20 cellular contexts compared by ENCODE assay signal in the genomic region with DNA sequence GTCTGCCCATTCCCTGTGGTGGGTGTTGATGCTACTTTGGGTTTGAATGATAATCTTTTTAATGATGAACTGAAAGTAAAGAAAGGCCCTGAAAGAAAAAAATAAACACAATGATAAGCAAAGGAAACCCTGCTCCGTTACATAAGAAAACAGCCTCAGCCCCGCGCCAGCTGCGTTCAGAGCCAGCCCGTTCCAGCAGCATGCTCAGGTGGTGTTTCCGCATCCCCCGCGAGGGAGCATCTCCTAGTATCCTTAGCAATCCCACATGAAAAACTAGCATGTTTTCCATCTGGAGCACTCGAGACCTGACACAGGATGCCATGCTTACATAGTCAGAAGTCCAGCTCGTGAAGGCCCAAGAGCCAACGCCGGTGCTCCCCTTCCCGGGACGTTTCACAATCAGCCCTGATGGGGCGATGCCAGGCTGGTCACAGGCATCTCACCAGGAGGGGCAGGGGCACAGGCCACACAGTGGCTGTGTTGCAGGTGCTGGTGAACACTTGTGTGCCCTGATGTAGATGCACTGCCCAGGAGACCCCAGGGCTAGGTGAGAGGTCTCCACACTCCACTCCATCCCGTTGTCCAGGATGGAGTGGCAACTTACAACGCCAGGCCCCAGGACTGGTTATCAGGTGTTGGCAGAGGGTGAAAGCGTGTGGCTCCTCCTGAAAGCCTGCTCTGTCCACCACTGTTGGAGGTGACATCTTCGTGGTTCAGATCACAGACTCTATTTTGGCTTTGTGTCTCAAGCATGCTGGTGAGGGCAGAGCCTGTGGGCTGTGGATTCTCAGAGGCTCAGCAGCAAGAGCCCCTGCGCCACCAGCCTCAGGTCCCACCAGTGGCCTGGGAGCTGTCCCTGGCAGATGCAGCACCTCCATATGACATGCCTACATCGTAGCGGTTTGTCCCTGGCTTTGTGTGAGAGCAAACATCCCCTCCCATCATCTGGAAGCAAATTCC.
"Had no signal": no experiment of that assay in that cellular context is flagged by ENCODE, and none has a peak within 500 bp of the region (broad histone marks: within the 10 kb centered on the region; RNA-seq: fewer than 3 reads in every experiment).

No MANE protein-coding gene starts in this region.

- H3K4me3 ChIP-seq: dorsolateral prefrontal cortex, left lung, pancreas, tibial artery had no signal

- H3K27me3 ChIP-seq: foreskin keratinocyte, left lung, pancreas had no signal

- H3K4me1 ChIP-seq: foreskin keratinocyte, left lung, pancreas, tibial artery had no signal

- H3K27ac Mint-ChIP-seq: activated CD4-positive, alpha-beta memory T cell treated with anti-CD3 and anti-CD28 coated beads, Interleukin-2, amount 10 ng/mL, durations not matched to agents 7 days and 5 days; activated naive CD8-positive, alpha-beta T cell; activated T-helper 1 cell treated with anti-CD3 and anti-CD28 coated beads, Interleukin-12 subunit alpha, Interleukin-12 subunit beta, Interleukin-2, Interleukin-4 antibody, amounts not matched to agents 30 ng/mL and 10 ng/mL and 1 ng/mL, durations not matched to agents 14 hours and 24 hours and 36 hours; memory B cell; naive thymus-derived CD8-positive, alpha-beta T cell; T-cell; WTC11 had no signal

- H3K9me3 ChIP-seq: pancreas, SK-N-SH, tibial artery had no signal

- H3K9ac ChIP-seq: SK-N-SH had no signal

- H3K4me3 Mint-ChIP-seq: activated CD4-positive, alpha-beta memory T cell treated with anti-CD3 and anti-CD28 coated beads, Interleukin-2, amount 10 ng/mL, durations not matched to agents 7 days and 5 days; activated naive CD8-positive, alpha-beta T cell; activated T-helper 1 cell treated with anti-CD3 and anti-CD28 coated beads, Interleukin-12 subunit alpha, Interleukin-12 subunit beta, Interleukin-2, Interleukin-4 antibody, amounts not matched to agents 30 ng/mL and 10 ng/mL and 1 ng/mL, durations not matched to agents 14 hours and 24 hours and 36 hours; memory B cell; naive thymus-derived CD8-positive, alpha-beta T cell; T-cell; WTC11 had no signal

- H3K36me3 Mint-ChIP-seq: activated naive CD8-positive, alpha-beta T cell; memory B cell; naive thymus-derived CD8-positive, alpha-beta T cell; T-cell; WTC11 had no signal

- H3K4me1 Mint-ChIP-seq: activated CD4-positive, alpha-beta memory T cell treated with anti-CD3 and anti-CD28 coated beads, Interleukin-2, amount 10 ng/mL, durations not matched to agents 7 days and 5 days; memory B cell; T-cell; WTC11 had no signal

- ATAC-seq: foreskin keratinocyte; left lung; naive thymus-derived CD8-positive, alpha-beta T cell; pancreas; T-cell; WTC11 had no signal

- H3K27ac ChIP-seq: dorsolateral prefrontal cortex, foreskin keratinocyte, left lung, pancreas, tibial artery had no signal

- DNase-seq: activated CD4-positive, alpha-beta memory T cell treated with anti-CD3 and anti-CD28 coated beads, Interleukin-2, amount 10 ng/mL, durations not matched to agents 7 days and 5 days; activated CD4-positive, alpha-beta T cell treated with anti-CD3 and anti-CD28 coated beads for 4 hours; activated gamma-delta T cell treated with Interleukin-2 at 50 U/mL for 16 hours; foreskin keratinocyte; hippocampal formation; left lung; naive thymus-derived CD8-positive, alpha-beta T cell; pancreas; SK-N-SH; stimulated activated CD4-positive, alpha-beta T cell treated with anti-CD3 and anti-CD28 coated beads, Interleukin-12 subunit alpha, Interleukin-12 subunit beta, amount 100 ng/mL, for 4 hours; stimulated activated CD4-positive, alpha-beta T cell treated with anti-CD3 and anti-CD28 coated beads, Interleukin-1b, Interleukin-23, amount 100 ng/mL, for 48 hours; stimulated activated naive CD4-positive, alpha-beta T cell treated with Interleukin-2 at 50 U/mL for 16 hours; substantia nigra had no signal

- H3K27me3 Mint-ChIP-seq: activated CD4-positive, alpha-beta memory T cell treated with anti-CD3 and anti-CD28 coated beads, Interleukin-2, amount 10 ng/mL, durations not matched to agents 7 days and 5 days; memory B cell had no signal

- H3K36me3 ChIP-seq: left lung, pancreas, tibial artery had no signal
